In genomic region chr1:173354937-173355280, GRCh38 we compare ENCODE assay signal across 33 cellular contexts.
DNase-seq lines count a peak whose midpoint lies in the region; FAIRE-seq and TF ChIP-seq lines count a peak whose summit lies in the region.
"Had no signal": no experiment of that assay in that cellular context is flagged by ENCODE, and none has a peak within 500 bp of the region (broad histone marks: within the 10 kb centered on the region; RNA-seq: fewer than 3 reads in every experiment).

No MANE protein-coding gene starts in this region.

- H2AFZ ChIP-seq in trophoblast cell (ENCODE audit: insufficient read depth, low read length, poor library complexity) = no peak overlapping the region

- H3K9me3 Mint-ChIP-seq in MCF 10A (ENCODE audit: unreplicated experiment) = peaks cover 32% of the 10 kb centered on the region

- H4K8ac ChIP-seq in trophoblast cell (ENCODE audit: low read depth, low read length) (no peak overlapping the region), mesendoderm (ENCODE audit: low read depth, low read length) (no peak overlapping the region)

- H4K5ac ChIP-seq in mesendoderm (ENCODE audit: low read length) = no peak overlapping the region

- H4K12ac ChIP-seq in trophoblast cell (ENCODE audit: low read depth, low read length) = no peak overlapping the region

- H3K18ac ChIP-seq in trophoblast cell (ENCODE audit: low read length) (no peak overlapping the region), mesendoderm (ENCODE audit: low read length) (no peak overlapping the region)

- H3K9ac ChIP-seq in trophoblast cell (ENCODE audit: low read length) = no peak overlapping the region
- no peak overlapping the region for H3K9ac ChIP-seq in mesendoderm (ENCODE audit: low read length)
- H3K9ac ChIP-seq: KMS-11 had no signal

- no peak overlapping the region for H3K4me2 ChIP-seq in trophoblast cell (ENCODE audit: low read length)
- H3K4me2 ChIP-seq in mesendoderm (ENCODE audit: low read length) = no peak overlapping the region
- H3K4me2 ChIP-seq: KMS-11, smooth muscle cell had no signal

- H2BK5ac ChIP-seq in trophoblast cell (ENCODE audit: low read depth, low read length, poor library complexity) (no peak overlapping the region), mesendoderm (ENCODE audit: low read length) (no peak overlapping the region)

- H2BK120ac ChIP-seq in trophoblast cell (ENCODE audit: insufficient read depth, low read length, poor library complexity) = no peak overlapping the region
- no peak overlapping the region for H2BK120ac ChIP-seq in mesendoderm (ENCODE audit: low read depth, low read length)

- H2BK12ac ChIP-seq in trophoblast cell (ENCODE audit: low read length) = no peak overlapping the region

- no peak overlapping the region for H3K56ac ChIP-seq in mesendoderm (ENCODE audit: low read length)

- no peaks in the 10 kb centered on the region for H3K79me2 ChIP-seq in trophoblast cell (ENCODE audit: control insufficient read depth, insufficient read depth, low read length, poor library complexity)
- no peaks in the 10 kb centered on the region for H3K79me2 ChIP-seq in mesendoderm (ENCODE audit: control insufficient read depth, insufficient read depth, low read length)

- H2AK5ac ChIP-seq in trophoblast cell (ENCODE audit: low read length) (no peak overlapping the region), mesendoderm (ENCODE audit: low read length) (no peak overlapping the region)

- no peaks in the 10 kb centered on the region for H3K4me1 ChIP-seq in trophoblast cell (ENCODE audit: control insufficient read depth in 1 of 2, insufficient read depth in 2 of 2, low read length in 2 of 2)
- no peaks in the 10 kb centered on the region for H3K4me1 ChIP-seq in mesendoderm (ENCODE audit: control insufficient read depth, low read depth, low read length)
- H3K4me1 ChIP-seq: BE2C, colonic mucosa, HAP-1, left lung had no signal

- TF ChIP-seq POLR2A in GM12891 (IDR thresholded peaks at IDR 0.05; ENCODE audit: low read depth, low read length) = no peak

- H2BK15ac ChIP-seq in mesendoderm (replicated peaks; ENCODE audit: low read depth) = no peak overlapping the region

- intact Hi-C loops in MCF 10A (cut with micrococcal nuclease) = no loop called here

- H3K4me1 Mint-ChIP-seq in MCF 10A (ENCODE audit: insufficient read depth, unreplicated experiment) = peaks cover 10% of the 10 kb centered on the region

- CTCF ChIA-PET in MCF 10A (lab: Yijun Ruan, JAX) = interaction anchor here (0.6 kb wide), 1 partner anchor 574 kb away, joined by 8 read pairs; no protein-coding TSS in a partner anchor

- WGBS in trophoblast cell (ENCODE audit: extremely low coverage, insufficient coverage, insufficient read length) = no CpG with 5 or more reads among the region's 3 CpGs
- no CpG with 5 or more reads among the region's 3 CpGs for WGBS in mesendoderm (ENCODE audit: extremely low coverage, insufficient coverage, low lambda C conversion rate)

- H3K4me3 ChIP-seq in trophoblast cell (ENCODE audit: low read depth, low read length) (no peak overlapping the region), mesendoderm (ENCODE audit: low read length) (no peak overlapping the region)
- H3K4me3 ChIP-seq: cardiac muscle cell, colonic mucosa, HAP-1, left lung, right atrium auricular region, smooth muscle cell, thoracic aorta had no signal

- peaks cover 0 to 2% of the 10 kb centered on the region in 2 experiments for H3K36me3 ChIP-seq in trophoblast cell (ENCODE audit: control insufficient read depth in 1 of 2, insufficient read depth in 2 of 2, low read length in 2 of 2)
- no peaks in the 10 kb centered on the region for H3K36me3 ChIP-seq in mesendoderm (ENCODE audit: control insufficient read depth, insufficient read depth, low read length)
- H3K36me3 ChIP-seq: BE2C, cardiac muscle cell, colonic mucosa, HAP-1, left lung, right atrium auricular region, thoracic aorta had no signal

- no peaks in the 10 kb centered on the region for H3K27me3 Mint-ChIP-seq in MCF 10A (ENCODE audit: insufficient read depth, unreplicated experiment)

- no TSS peak for BruUV-seq in MCF 10A (replicated peaks; lab: Mats Ljungman, UMichigan)

- POLR2A ChIA-PET in MCF 10A (lab: Yijun Ruan, JAX) = interaction anchor here (0.7 kb wide), 1 partner anchor 381 kb away, joined by 3 read pairs; no protein-coding TSS in a partner anchor

- H3K9me3 ChIP-seq in trophoblast cell (ENCODE audit: insufficient read depth, low read depth, low read length) = peaks cover 3% of the 10 kb centered on the region
- H3K9me3 ChIP-seq: BE2C, colonic mucosa, HAP-1 had no signal

- H3K27me3 ChIP-seq in trophoblast cell (ENCODE audit: insufficient read depth, low read length) (no peaks in the 10 kb centered on the region), mesendoderm (ENCODE audit: insufficient read depth, low read length, poor library complexity) (no peaks in the 10 kb centered on the region)
- H3K27me3 ChIP-seq: BE2C, cardiac muscle cell, colonic mucosa, left lung, right atrium auricular region had no signal

- no peak overlapping the region for H3K4me3 Mint-ChIP-seq in MCF 10A (ENCODE audit: unreplicated experiment)
- H3K4me3 Mint-ChIP-seq: activated CD8-positive, alpha-beta T cell treated with anti-CD3 and anti-CD28 coated beads, Interleukin-2, amount 10 ng/mL, durations not matched to agents 7 days and 5 days; T-helper 2 cell treated with Interferon-gamma antibody and Interleukin-4, amounts not matched to agents 5 μg/mL and 100 μg/mL, for 36 hours had no signal

- H3K79me1 ChIP-seq in trophoblast cell (ENCODE audit: low read length) = no peaks in the 10 kb centered on the region
- H3K79me1 ChIP-seq in mesendoderm (ENCODE audit: low read length) = no peaks in the 10 kb centered on the region

- DNase-seq in GM12891 (ENCODE audit: insufficient read length, low spot score) (no peak), HT1080 (ENCODE audit: low read depth) (peak; percentile 73), amniotic epithelial cell (ENCODE audit: low read depth) (peak; percentile 56), trophoblast cell (peak; percentile 7 to 14), MCF 10A (ENCODE audit: unreplicated experiment) (no peak), mesendoderm (no peak), cerebellum (ENCODE audit: low spot score) (no peak)
- DNase-seq: ACHN; activated CD4-positive, alpha-beta T cell treated with anti-CD3 and anti-CD28 coated beads for 4 hours; activated CD8-positive, alpha-beta T cell treated with anti-CD3 and anti-CD28 coated beads, Interleukin-2, amount 10 ng/mL, durations not matched to agents 7 days and 5 days; activated effector memory CD4-positive, alpha-beta T cell treated with Interleukin-2 at 50 U/mL for 16 hours; aorta; BE2C; CD8-positive, alpha-beta T cell; colonic mucosa; effector memory CD4-positive, alpha-beta T cell; glutamatergic neuron; left lung; NCI-H1417 treated with DMSO at 0.1 percent for 48 hours; NCI-H2081; NCI-H2227 treated with DMSO at 0.1 percent for 48 hours; NCI-H526 treated with DMSO at 0.1 percent for 48 hours; posterior cingulate gyrus; SHP77; stimulated activated naive CD8-positive, alpha-beta T cell treated with anti-CD3 and anti-CD28 coated beads, Interleukin-15, Interleukin-2, amounts not matched to agents 100 U/mL and 50 U/mL, for 24 hours had no signal

- no peak overlapping the region for H3K23ac ChIP-seq in trophoblast cell (ENCODE audit: low read length)
- no peak overlapping the region for H3K23ac ChIP-seq in mesendoderm (ENCODE audit: low read length)

- no peak overlapping the region for H4K91ac ChIP-seq in trophoblast cell (ENCODE audit: low read depth, low read length)

- H3K4ac ChIP-seq in trophoblast cell (ENCODE audit: low read depth, low read length) (no peak overlapping the region), mesendoderm (ENCODE audit: low read depth, low read length) (no peak overlapping the region)

- H3K14ac ChIP-seq in trophoblast cell (ENCODE audit: low read length) = no peak overlapping the region

- H3K36me3 Mint-ChIP-seq in MCF 10A (ENCODE audit: insufficient read depth, unreplicated experiment) = no peaks in the 10 kb centered on the region

- H3K27ac ChIP-seq in trophoblast cell (ENCODE audit: low read depth, low read length) (no peak overlapping the region), mesendoderm (ENCODE audit: low read depth, low read length) (no peak overlapping the region)
- H3K27ac ChIP-seq: cardiac muscle cell, colonic mucosa, epithelial cell of prostate, KMS-11, left lung, right atrium auricular region, thoracic aorta had no signal

- H3K27ac Mint-ChIP-seq in MCF 10A (ENCODE audit: low read depth, unreplicated experiment) = no peak overlapping the region
- H3K27ac Mint-ChIP-seq: activated CD8-positive, alpha-beta T cell treated with anti-CD3 and anti-CD28 coated beads, Interleukin-2, amount 10 ng/mL, durations not matched to agents 7 days and 5 days; CD8-positive, alpha-beta T cell; T-helper 2 cell treated with Interferon-gamma antibody and Interleukin-4, amounts not matched to agents 5 μg/mL and 100 μg/mL, for 36 hours had no signal

- no peak for FAIRE-seq in GM12891 (lab: Jason Lieb, UNC)

- no peak for TF ChIP-seq CTCF in MCF 10A (IDR thresholded peaks at IDR 0.05; ENCODE audit: unreplicated experiment)

TF ChIP-seq in GM12891, 5 proteins besides CTCF, POLR2A, EP300 and RAD21:
- no peak for TF ChIP-seq TAF1 (IDR thresholded peaks at IDR 0.05; ENCODE audit: low read depth, low read length)
- TF ChIP-seq SPI1 (IDR thresholded peaks at IDR 0.05; ENCODE audit: low read depth, low read length) = peak; percentile 57

Comparison
In these comparisons a context has a peak if more than half of its experiments do, and no peak if none do; other contexts are left out.
1. DNase-seq: peak in HT1080 (single experiment), amniotic epithelial cell (single experiment) and trophoblast cell (2 of 2); none in GM12891 (single experiment), MCF 10A (single experiment), mesendoderm (single experiment) and cerebellum (single experiment).